Comparison of ENCODE assay signal across 10 cellular contexts in genomic region chr6:26552640-26553189, GRCh38. TPM values are rescaled to one million over a fixed set of nuclear protein-coding genes. Genes with fewer than 3 reads are reported as not detected.
A peak's percentile ranks its signal among the peaks of the same experiment; 100 is the strongest.
DNase-seq lines count a peak whose midpoint lies in the region; ATAC-seq and TF ChIP-seq lines count a peak whose summit lies in the region.
"Had no signal": no experiment of that assay in that cellular context is flagged by ENCODE, and none has a peak within 500 bp of the region (broad histone marks: within the 10 kb centered on the region; RNA-seq: fewer than 3 reads in every experiment).

No MANE protein-coding gene starts in this region.

- ATAC-seq in DND-41 (ENCODE audit: insufficient read depth, low read depth): no peak
- ATAC-seq in psoas muscle: no peak

- H3K9me3 ChIP-seq in DND-41 (ENCODE audit: insufficient read depth, low read length, severe bottlenecking): no peaks in the 10 kb centered on the region
- no peaks in the 10 kb centered on the region for H3K9me3 ChIP-seq in esophagus muscularis mucosa
- H3K9me3 ChIP-seq in psoas muscle: no peaks in the 10 kb centered on the region

- H4K20me1 ChIP-seq in DND-41 (ENCODE audit: insufficient read depth, low read length): no peaks in the 10 kb centered on the region

- TF ChIP-seq EP300 in esophagus muscularis mucosa (IDR thresholded peaks at IDR 0.05): no peak

- H3K4me1 ChIP-seq in DND-41 (ENCODE audit: insufficient read depth, low read length): peaks cover 57% of the 10 kb centered on the region
- peaks cover 6 to 27% (median 21%) of the 10 kb centered on the region in 4 donors for H3K4me1 ChIP-seq in esophagus muscularis mucosa
- H3K4me1 ChIP-seq in psoas muscle: peaks cover 7% of the 10 kb centered on the region

- 0 out of 2 replicates have a peak, but pooled peaks cover 2% of the 10 kb centered on the region for H3K79me2 ChIP-seq in DND-41 (ENCODE audit: insufficient read depth, low read length)

- no peak for DNase-seq in DND-41
- DNase-seq in NB4 (ENCODE audit: low read depth): no peak
- DNase-seq in esophagus muscularis mucosa (ENCODE audit: extremely low spot score): no peak
- no peak for DNase-seq in psoas muscle
- no peak for DNase-seq in activated gamma-delta T cell treated with Interleukin-2 at 50 U/mL for 16 hours
- DNase-seq in iPS-NIHi7 (ENCODE audit: extremely low spot score): no peak
- no peak for DNase-seq in head of caudate nucleus
- no peak for DNase-seq in DMS114 treated with DMSO at 0.1 percent for 48 hours (lab: John Stamatoyannopoulos, UW; ENCODE audit: unreplicated experiment)

- H3K27me3 ChIP-seq in DND-41 (ENCODE audit: insufficient read depth, low read length, poor library complexity) (no peaks in the 10 kb centered on the region), esophagus muscularis mucosa (no peaks in the 10 kb centered on the region), psoas muscle (ENCODE audit: insufficient read depth in 3 of 3, low read length in 2 of 3) (no peaks in the 10 kb centered on the region)

- H3K36me3 ChIP-seq in DND-41 (ENCODE audit: insufficient read depth, low read length) (no peaks in the 10 kb centered on the region), esophagus muscularis mucosa (peaks cover 0 to under 1% (median 0%) of the 10 kb centered on the region in 4 donors), psoas muscle (ENCODE audit: insufficient read depth in 1 of 2, low read depth in 1 of 2) (no peaks in the 10 kb centered on the region)

- peak overlapping the region; percentile 62 for H3K9ac ChIP-seq in DND-41 (ENCODE audit: low read depth, low read length)

- TF ChIP-seq CTCF in DND-41 (IDR thresholded peaks at IDR 0.05; ENCODE audit: borderline replicate concordance, extremely low read depth, low read length, poor library complexity, severe bottlenecking) (no peak), NB4 (IDR thresholded peaks at IDR 0.05; ENCODE audit: low read depth, low read length) (no peak), esophagus muscularis mucosa (IDR thresholded peaks at IDR 0.05) (no peak), psoas muscle (IDR thresholded peaks at IDR 0.05) (no peak)

- TF ChIP-seq POLR2A in NB4 (IDR thresholded peaks at IDR 0.05; ENCODE audit: extremely low read depth, insufficient read length): no peak
- TF ChIP-seq POLR2A in esophagus muscularis mucosa (IDR thresholded peaks at IDR 0.05; ENCODE audit: low read depth): no peak

- H3K4me2 ChIP-seq in DND-41 (ENCODE audit: insufficient read depth, low read length): peak overlapping the region; percentile 79

- intact Hi-C loops in esophagus muscularis mucosa (cut with DNase I): loop anchor here (2.0 kb wide), 1 partner anchor 14 kb away; the partner anchor contains the start of gene HMGN4
- intact Hi-C loops in psoas muscle (cut with DNase I): loop anchor here in 1 of 2 donors (2.0 to 5.0 kb wide), 2 partner anchors 14 to 225 kb away; partner anchors contain the start of gene HMGN4
- intact Hi-C loops in head of caudate nucleus (cut with DNase I): loop anchor here (2.0 kb wide), 1 partner anchor 14 kb away; the partner anchor contains the start of gene HMGN4

- H3K27ac ChIP-seq in DND-41 (ENCODE audit: low read length) (peak overlapping the region; percentile 61), esophagus muscularis mucosa (replicated peaks in 1 of 4) (peak overlapping the region; percentile 75 to 85 (median 84)), psoas muscle (peak overlapping the region; percentile 74)

- H3K4me3 ChIP-seq in DND-41 (ENCODE audit: low read depth in 1 of 2, low read length in 2 of 2) (peak overlapping the region; percentile 39 to 61), NB4 (ENCODE audit: low read depth, low read length) (peak overlapping the region; percentile 88), esophagus muscularis mucosa (peak overlapping the region; percentile 51 to 62 (median 57)), psoas muscle (peak overlapping the region; percentile 67)

- 54% methylated on average over 11 of the region's 11 CpGs for WGBS in esophagus muscularis mucosa
- 58 to 61% (median 60%) methylated on average over 11 of the region's 11 CpGs for WGBS in psoas muscle, 3 donors

- peak overlapping the region; percentile 77 for H2AFZ ChIP-seq in DND-41 (ENCODE audit: low read depth, low read length)

RNA-seq across cellular contexts. Expression of gene HMGN4, which starts 14.5 kb away (rescaled TPM):
- 100 to 1,000 TPM in 1 of 4 donors, 10 to 100 TPM in 3; 80.2 to 117 (median 86.5) TPM for total RNA-seq in esophagus muscularis mucosa
- total RNA-seq in psoas muscle: 10 to 100 TPM; 18.5 to 38.4 (median 27.8) TPM
- 10 to 100 TPM; 15.5 to 63.9 (median 43.9) TPM for polyA plus RNA-seq in psoas muscle

RNA-seq across cellular contexts. Expression of gene ABT1, which starts 44.0 kb away (rescaled TPM):
- 10 to 100 TPM; 13.3 to 18.2 (median 16.1) TPM for total RNA-seq in esophagus muscularis mucosa
- 10 to 100 TPM in 1 of 4 donors, 1 to 10 TPM in 3; 6.2 to 11.8 (median 9.6) TPM for total RNA-seq in psoas muscle
- 10 to 100 TPM; 10.3 to 18.4 (median 13.6) TPM for polyA plus RNA-seq in psoas muscle

RNA-seq across cellular contexts. Expression of gene BTN1A1, which starts 52.6 kb away (rescaled TPM):
- not detected for total RNA-seq in esophagus muscularis mucosa
- not detected for total RNA-seq in psoas muscle
- polyA plus RNA-seq in psoas muscle: not detected
- total RNA-seq: NCI-H460 had no signal
- polyA plus RNA-seq: esophagus had no signal
